16 cellular contexts compared by ENCODE assay signal in the genomic region with DNA sequence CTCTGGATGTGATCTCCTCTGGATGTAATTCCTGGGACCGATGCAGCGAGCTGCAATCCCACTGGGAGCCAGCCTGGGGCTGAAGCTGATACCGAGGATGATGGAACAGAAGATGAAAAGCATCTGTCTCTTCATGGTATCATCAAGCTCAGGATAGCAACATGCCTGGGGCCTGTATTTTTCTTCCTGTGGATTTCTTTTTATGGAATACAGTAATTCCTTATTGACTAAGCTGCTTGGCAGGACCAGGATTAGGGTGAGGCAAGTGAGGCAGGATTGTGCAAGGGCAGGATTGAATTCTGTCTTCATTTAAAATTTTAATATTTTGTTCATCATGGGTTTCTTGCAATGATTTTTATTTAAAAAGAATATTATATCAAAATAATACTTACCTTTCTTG.
DNase-seq lines count a peak whose midpoint lies in the region; ATAC-seq, FAIRE-seq and TF ChIP-seq lines count a peak whose summit lies in the region.
"Had no signal": no experiment of that assay in that cellular context is flagged by ENCODE, and none has a peak within 500 bp of the region (broad histone marks: within the 10 kb centered on the region; RNA-seq: fewer than 3 reads in every experiment).

No MANE protein-coding gene starts in this region.

- peaks cover 30 to 53% (median 38%) of the 10 kb centered on the region in 10 experiments for H3K4me1 ChIP-seq in BLaER1 treated with 17β-estradiol and CSF1 and Interleukin-3, amounts not matched to agents 10 nM and 100 nM
- H3K4me1 ChIP-seq in mesenchymal stem cell (ENCODE audit: control insufficient read depth, insufficient read depth, low read depth, low read length), result peaks cover 1% of the 10 kb centered on the region
- H3K4me1 ChIP-seq in thyroid gland, result no peaks in the 10 kb centered on the region

- H3K4me3 ChIP-seq in AG10803 (ENCODE audit: low read length), result no peak overlapping the region
- H3K4me3 ChIP-seq in BLaER1 treated with 17β-estradiol and CSF1 and Interleukin-3, amounts not matched to agents 10 nM and 100 nM, result no peak overlapping the region
- no peak overlapping the region for H3K4me3 ChIP-seq in bronchial epithelial cell (ENCODE audit: low read depth, low read length)
- H3K4me3 ChIP-seq in mesenchymal stem cell (ENCODE audit: insufficient read depth in 1 of 2, low read depth in 1 of 2, low read length in 2 of 2), result no peak overlapping the region
- no peak overlapping the region for H3K4me3 ChIP-seq in thyroid gland (replicated peaks in 1 of 3)

- no peaks in the 10 kb centered on the region for H3K36me3 ChIP-seq in BLaER1 treated with 17β-estradiol and CSF1 and Interleukin-3, amounts not matched to agents 10 nM and 100 nM
- no peaks in the 10 kb centered on the region for H3K36me3 ChIP-seq in bronchial epithelial cell (ENCODE audit: control insufficient read depth, insufficient read depth, low read length)
- H3K36me3 ChIP-seq in mesenchymal stem cell (ENCODE audit: control insufficient read depth in 1 of 2, insufficient read depth in 2 of 2, low read depth in 1 of 2, low read length in 2 of 2), result no peaks in the 10 kb centered on the region
- H3K36me3 ChIP-seq in thyroid gland, result no peaks in the 10 kb centered on the region

- no peak overlapping the region for H3K18ac ChIP-seq in mesenchymal stem cell (ENCODE audit: low read depth in 1 of 2, low read length in 2 of 2)

- no peaks in the 10 kb centered on the region for H3K27me3 ChIP-seq in BLaER1 treated with 17β-estradiol and CSF1 and Interleukin-3, amounts not matched to agents 10 nM and 100 nM
- H3K27me3 ChIP-seq in bronchial epithelial cell (ENCODE audit: control insufficient read depth, insufficient read depth, low read length) (no peaks in the 10 kb centered on the region), mesenchymal stem cell (ENCODE audit: control insufficient read depth in 1 of 2, insufficient read depth in 1 of 2, low read length in 2 of 2) (peaks cover 0 to 22% of the 10 kb centered on the region in 2 experiments), thyroid gland (no peaks in the 10 kb centered on the region)

- H2AK5ac ChIP-seq in mesenchymal stem cell (ENCODE audit: low read length, severe bottlenecking), result no peak overlapping the region

- no peaks in the 10 kb centered on the region for H4K20me1 ChIP-seq in BLaER1 treated with 17β-estradiol and CSF1 and Interleukin-3, amounts not matched to agents 10 nM and 100 nM

- WGBS in mesenchymal stem cell, result 57% methylated on average over 3 of the region's 3 CpGs
- 68 to 89% methylated on average over 3 of the region's 3 CpGs for WGBS in thyroid gland, 2 donors

- H4K91ac ChIP-seq in mesenchymal stem cell (ENCODE audit: low read length), result no peak overlapping the region

- TF ChIP-seq CTCF in AG10803 (conservative IDR thresholded peaks at IDR 0.05; ENCODE audit: low read length), result no peak
- TF ChIP-seq CTCF in bronchial epithelial cell (IDR thresholded peaks at IDR 0.05; ENCODE audit: insufficient read depth, low read length, severe bottlenecking), result no peak
- TF ChIP-seq CTCF in thyroid gland (IDR thresholded peaks at IDR 0.05), result no peak

- H2BK12ac ChIP-seq in mesenchymal stem cell (ENCODE audit: low read length in 2 of 2), result no peak overlapping the region

- no peak for ATAC-seq in GM18505 (IDR thresholded peaks at IDR 0.05; ENCODE audit: unreplicated experiment)

- no peak overlapping the region for H2BK120ac ChIP-seq in mesenchymal stem cell (ENCODE audit: low read depth, low read length)

- no peak overlapping the region for H2AFZ ChIP-seq in mesenchymal stem cell (ENCODE audit: low read depth, low read length)

- H2BK5ac ChIP-seq in mesenchymal stem cell (ENCODE audit: low read depth, low read length, poor library complexity, severe bottlenecking), result no peak overlapping the region

- peak overlapping the region in 3 of 11 experiments; percentile 9 to 62 (median 19); a peak in 7 of 22 replicates for H3K27ac ChIP-seq in BLaER1 treated with 17β-estradiol and CSF1 and Interleukin-3, amounts not matched to agents 10 nM and 100 nM
- H3K27ac ChIP-seq in mesenchymal stem cell (ENCODE audit: low read length, poor library complexity, severe bottlenecking) (no peak overlapping the region), thyroid gland (no peak overlapping the region)

- no peaks in the 10 kb centered on the region for H3K79me1 ChIP-seq in mesenchymal stem cell (replicated peaks; ENCODE audit: low read length, poor library complexity, severe bottlenecking)

- H3K9me3 ChIP-seq in BLaER1 treated with 17β-estradiol and CSF1 and Interleukin-3, amounts not matched to agents 10 nM and 100 nM (replicated peaks in 1 of 11), result peaks cover 0 to 26% (median 7%) of the 10 kb centered on the region in 11 experiments; a peak in 8 of 22 replicates
- H3K9me3 ChIP-seq in mesenchymal stem cell (ENCODE audit: control insufficient read depth, low read length) (no peaks in the 10 kb centered on the region), thyroid gland (no peaks in the 10 kb centered on the region)

- DNase-seq in AG10803 (ENCODE audit: low read depth) (peak; percentile 34), bronchial epithelial cell (ENCODE audit: low read depth) (peak; percentile 23), mesenchymal stem cell (no peak), thyroid gland (no peak), mesenteric fat pad (ENCODE audit: low spot score) (no peak)
- DNase-seq: CD4-positive, CD25-positive, alpha-beta regulatory T cell; DMS153; NCI-H187 treated with DMSO at 0.1 percent for 48 hours; NCI-H226; NCI-H524; NCI-H82; OCI-M1 had no signal

- TF ChIP-seq POLR2A in thyroid gland (IDR thresholded peaks at IDR 0.05) (no peak), GM18505 (IDR thresholded peaks at IDR 0.05; ENCODE audit: borderline replicate concordance, extremely low read depth, insufficient read depth, insufficient read length) (no peak)

- H3K4me2 ChIP-seq in BLaER1 treated with 17β-estradiol and CSF1 and Interleukin-3, amounts not matched to agents 10 nM and 100 nM, result peak overlapping the region; percentile 46 to 77 (median 68); a peak in 20 of 22 replicates
- H3K4me2 ChIP-seq in mesenchymal stem cell (ENCODE audit: low read length, poor library complexity, severe bottlenecking), result no peak overlapping the region

- no peak overlapping the region for H4K8ac ChIP-seq in mesenchymal stem cell (ENCODE audit: low read length)

- no peak for FAIRE-seq in bronchial epithelial cell (lab: Jason Lieb, UNC)
- FAIRE-seq: GM12892, H1 had no signal

- no peak overlapping the region for H2BK15ac ChIP-seq in mesenchymal stem cell (ENCODE audit: low read depth, poor library complexity, severe bottlenecking)

- 0 out of 22 replicates have a peak overlapping the region, but pooled peaks of 1 of the 11 experiments have one; percentile 2 for H3K9ac ChIP-seq in BLaER1 treated with 17β-estradiol and CSF1 and Interleukin-3, amounts not matched to agents 10 nM and 100 nM
- peak overlapping the region; percentile 57 for H3K9ac ChIP-seq in mesenchymal stem cell (ENCODE audit: low read length)

- no peak overlapping the region for H3K14ac ChIP-seq in mesenchymal stem cell (ENCODE audit: low read length in 2 of 2)

- H3K23ac ChIP-seq in mesenchymal stem cell (ENCODE audit: low read length in 2 of 2), result no peak overlapping the region

- intact Hi-C loops in thyroid gland (cut with DNase I), result no loop called here

- H3K4ac ChIP-seq in mesenchymal stem cell (ENCODE audit: low read depth in 1 of 2, low read length in 2 of 2), result no peak overlapping the region

Comparison
In these comparisons a context has a peak if more than half of its experiments do, and no peak if none do; other contexts are left out.
1. DNase-seq: peak in AG10803 (single experiment) and bronchial epithelial cell (single experiment); none in mesenchymal stem cell (single experiment), thyroid gland (0 of 2) and mesenteric fat pad (single experiment).